Comparison of ENCODE assay signal across 28 cellular contexts in genomic region chr7:90560730-90561129, GRCh38. TPM values are rescaled to one million over a fixed set of nuclear protein-coding genes. Genes with fewer than 3 reads are reported as not detected.
A peak's percentile ranks its signal among the peaks of the same experiment; 100 is the strongest.
DNase-seq lines count a peak whose midpoint lies in the region; ATAC-seq and TF ChIP-seq lines count a peak whose summit lies in the region.
"Had no signal": no experiment of that assay in that cellular context is flagged by ENCODE, and none has a peak within 500 bp of the region (broad histone marks: within the 10 kb centered on the region; RNA-seq: fewer than 3 reads in every experiment).

No MANE protein-coding gene starts in this region.

- no peak overlapping the region for H3K27ac ChIP-seq in prostate gland
- H3K27ac ChIP-seq: epithelial cell of prostate, gastroesophageal sphincter, sigmoid colon had no signal

- TF ChIP-seq CTCF in choroid plexus epithelial cell (conservative IDR thresholded peaks at IDR 0.05; ENCODE audit: low read depth, low read length): no peak
- no peak for TF ChIP-seq CTCF in prostate gland (IDR thresholded peaks at IDR 0.05)

- no peaks in the 10 kb centered on the region for H3K27me3 ChIP-seq in prostate gland (replicated peaks; ENCODE audit: insufficient read depth)
- H3K27me3 ChIP-seq: gastroesophageal sphincter, sigmoid colon had no signal

- no peak for TF ChIP-seq POLR2A in prostate gland (IDR thresholded peaks at IDR 0.05)

- DNase-seq in AG20443 (ENCODE audit: low spot score) (peak; percentile 46), LHCN-M2 (ENCODE audit: low read depth) (peak; percentile 52), choroid plexus epithelial cell (ENCODE audit: low read depth) (peak; percentile 12), myocyte (ENCODE audit: low read depth) (peak; percentile 29), prostate gland (ENCODE audit: low spot score) (no peak), NCI-H1417 (lab: John Stamatoyannopoulos, UW) (no peak)
- DNase-seq: activated CD4-positive, alpha-beta T cell treated with anti-CD3 and anti-CD28 coated beads for 1 hour; activated CD8-positive, alpha-beta T cell treated with anti-CD3 and anti-CD28 coated beads, Interleukin-2, amount 10 ng/mL, durations not matched to agents 7 days and 5 days; activated naive CD8-positive, alpha-beta T cell treated with anti-CD3 and anti-CD28 coated beads for 36 hours; activated T-cell treated with anti-CD3 and anti-CD28 coated beads for 4 hours; CD4-positive, CD25-positive, alpha-beta regulatory T cell; DND-41; effector CD8-positive, alpha-beta T cell; hypothalamus; immature natural killer cell; KBM-7; mesenchymal stem cell; NCI-H1436 treated with DMSO at 0.1 percent for 48 hours; NCI-H748 treated with DMSO at 0.1 percent for 48 hours; RPMI8226; sigmoid colon; stimulated activated CD4-positive, alpha-beta T cell treated with anti-CD3 and anti-CD28 coated beads, Interleukin-4, amount 100 ng/mL, for 4 hours; stimulated activated naive B cell treated with anti-CD40 and anti-IgM and Interleukin-4, amounts not matched to agents 10 μg/mL and 1 μg/mL and 100 μg/mL, for 72 hours had no signal

- no peaks in the 10 kb centered on the region for H3K4me1 ChIP-seq in prostate gland (replicated peaks)
- H3K4me1 ChIP-seq: gastroesophageal sphincter, HAP-1 had no signal

- no peak for ATAC-seq in HG03521 (IDR thresholded peaks at IDR 0.05; ENCODE audit: unreplicated experiment)
- ATAC-seq in GM19328 (IDR thresholded peaks at IDR 0.05; ENCODE audit: unreplicated experiment): no peak
- ATAC-seq: activated CD8-positive, alpha-beta T cell treated with anti-CD3 and anti-CD28 coated beads, Interleukin-2, amount 10 ng/mL, durations not matched to agents 7 days and 5 days; gastroesophageal sphincter; stimulated activated naive B cell treated with anti-CD40 and anti-IgM and Interleukin-4, amounts not matched to agents 10 μg/mL and 1 μg/mL and 100 μg/mL, for 72 hours had no signal

- WGBS in prostate gland: 6% methylated on average over 1 of the region's 1 CpG

- no peaks in the 10 kb centered on the region for H3K36me3 ChIP-seq in prostate gland
- H3K36me3 ChIP-seq: gastroesophageal sphincter, HAP-1, sigmoid colon had no signal

- intact Hi-C loops in prostate gland (cut with DNase I): no loop called here

- H3K4me3 ChIP-seq in choroid plexus epithelial cell (ENCODE audit: low read depth, low read length) (no peak overlapping the region), prostate gland (no peak overlapping the region)
- H3K4me3 ChIP-seq: gastroesophageal sphincter, HAP-1, sigmoid colon had no signal

- H3K9me3 ChIP-seq in prostate gland: no peaks in the 10 kb centered on the region
- H3K9me3 ChIP-seq: gastroesophageal sphincter, HAP-1, sigmoid colon had no signal

RNA-seq across cellular contexts. Expression of gene CDK14, which starts 35.4 kb away (rescaled TPM):
- total RNA-seq in LHCN-M2 (2014; rRNA removed) (23.4 and 23.6 TPM in 2 replicates), myocyte (19.7 and 27.8 TPM in 2 replicates), prostate gland (10 to 100 TPM; 13.7 to 20.7 TPM)
- polyA plus RNA-seq in LHCN-M2 (2012): 8.0 TPM
- 11.2 TPM for polyA plus RNA-seq in myocyte (2012)
- total RNA-seq: activated CD8-positive, alpha-beta T cell treated with anti-CD3 and anti-CD28 coated beads, Interleukin-2, amount 10 ng/mL, durations not matched to agents 7 days and 5 days had no signal

Comparison
In these comparisons a context has a peak if more than half of its experiments do, and no peak if none do; other contexts are left out.
1. DNase-seq: peak in AG20443 (single experiment), LHCN-M2 (single experiment), choroid plexus epithelial cell (single experiment) and myocyte (single experiment); none in prostate gland (single experiment) and NCI-H1417 (0 of 3).